Comparison of ENCODE assay signal across 8 cellular contexts in the genomic region with DNA sequence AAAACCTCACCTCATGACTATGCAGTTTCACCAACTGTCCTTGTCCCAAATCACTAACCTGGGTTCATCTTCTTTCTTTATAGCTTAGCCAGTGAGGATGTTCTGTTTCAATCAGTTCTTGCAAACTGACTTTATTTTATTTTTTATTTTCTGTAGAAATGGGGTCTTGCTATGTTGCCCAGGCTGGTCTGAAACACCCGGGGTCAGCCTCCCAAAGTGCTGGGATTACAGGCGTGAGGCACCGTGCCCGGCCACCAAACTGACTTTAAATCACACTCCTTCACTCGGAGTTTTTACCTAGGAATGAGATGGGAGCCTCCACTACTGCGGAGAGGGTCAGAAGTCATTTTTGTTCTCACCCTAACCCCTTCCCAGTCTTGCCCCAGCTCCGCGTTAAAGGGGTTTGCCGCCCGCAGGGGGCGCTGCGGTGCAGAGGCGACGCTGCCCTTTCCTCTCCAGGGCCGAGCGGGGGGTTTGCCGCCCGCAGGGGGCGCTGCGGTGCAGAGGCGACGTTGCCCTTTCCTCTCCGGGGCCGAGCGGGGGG. TPM values are rescaled to one million over a fixed set of nuclear protein-coding genes. Genes with fewer than 3 reads are reported as not detected.
DNase-seq lines count a peak whose midpoint lies in the region; ATAC-seq lines count a peak whose summit lies in the region.

No MANE protein-coding gene starts in this region.

- ATAC-seq in effector memory CD8-positive, alpha-beta T cell (replicated peaks) = peak; percentile 59
- no peak for ATAC-seq in HG02870 (IDR thresholded peaks at IDR 0.05; ENCODE audit: unreplicated experiment)
- ATAC-seq in HG03457 (IDR thresholded peaks at IDR 0.05; ENCODE audit: unreplicated experiment) = no peak

- peak; percentile 14 for DNase-seq in NCI-H748 (lab: John Stamatoyannopoulos, UW; ENCODE audit: unreplicated experiment)
- no peak for DNase-seq in NCI-H748 treated with DMSO at 0.1 percent for 48 hours (lab: John Stamatoyannopoulos, UW)
- DNase-seq in activated CD4-positive, alpha-beta T cell treated with anti-CD3 and anti-CD28 coated beads, Interleukin-2, amount 50 U/mL, for 1 hour = peak; percentile 60
- peak; percentile 74 to 77 (median 76) for DNase-seq in effector memory CD8-positive, alpha-beta T cell
- peak; percentile 52 for DNase-seq in stimulated activated naive CD4-positive, alpha-beta T cell treated with Interleukin-2 at 50 U/mL for 16 hours (lab: John Stamatoyannopoulos, UW)
- DNase-seq in dermis blood vessel endothelial cell = no peak

- peaks cover 8% of the 10 kb centered on the region for H3K36me3 Mint-ChIP-seq in effector memory CD8-positive, alpha-beta T cell (ENCODE audit: insufficient read depth)

- H3K27ac Mint-ChIP-seq in effector memory CD8-positive, alpha-beta T cell = no peak overlapping the region

- no peak overlapping the region for H3K4me3 Mint-ChIP-seq in effector memory CD8-positive, alpha-beta T cell

- no peaks in the 10 kb centered on the region for H3K9me3 Mint-ChIP-seq in effector memory CD8-positive, alpha-beta T cell

- no peaks in the 10 kb centered on the region for H3K27me3 Mint-ChIP-seq in effector memory CD8-positive, alpha-beta T cell

- H3K4me1 Mint-ChIP-seq in effector memory CD8-positive, alpha-beta T cell (ENCODE audit: low read depth in 2 of 2) = peaks cover 0 to 12% of the 10 kb centered on the region in 2 donors

RNA-seq across cellular contexts. Expression of a gene that starts 7.0 kb away (rescaled TPM):
- 0.05 TPM in 1 of 2 replicates, not detected in the other for total RNA-seq in dermis blood vessel endothelial cell

RNA-seq across cellular contexts. Expression of a gene that starts 51.3 kb away (rescaled TPM):
- 6.6 and 14.8 TPM in 2 replicates for total RNA-seq in dermis blood vessel endothelial cell

Comparison
In these comparisons a context has a peak if more than half of its experiments do, and no peak if none do; other contexts are left out.
1. DNase-seq: peak in NCI-H748 (single experiment), activated CD4-positive, alpha-beta T cell treated with anti-CD3 and anti-CD28 coated beads, Interleukin-2, amount 50 U/mL, for 1 hour (single experiment), effector memory CD8-positive, alpha-beta T cell (3 of 3) and stimulated activated naive CD4-positive, alpha-beta T cell treated with Interleukin-2 at 50 U/mL for 16 hours (single experiment); none in NCI-H748 treated with DMSO at 0.1 percent for 48 hours (single experiment) and dermis blood vessel endothelial cell (single experiment).